In the genomic region with DNA sequence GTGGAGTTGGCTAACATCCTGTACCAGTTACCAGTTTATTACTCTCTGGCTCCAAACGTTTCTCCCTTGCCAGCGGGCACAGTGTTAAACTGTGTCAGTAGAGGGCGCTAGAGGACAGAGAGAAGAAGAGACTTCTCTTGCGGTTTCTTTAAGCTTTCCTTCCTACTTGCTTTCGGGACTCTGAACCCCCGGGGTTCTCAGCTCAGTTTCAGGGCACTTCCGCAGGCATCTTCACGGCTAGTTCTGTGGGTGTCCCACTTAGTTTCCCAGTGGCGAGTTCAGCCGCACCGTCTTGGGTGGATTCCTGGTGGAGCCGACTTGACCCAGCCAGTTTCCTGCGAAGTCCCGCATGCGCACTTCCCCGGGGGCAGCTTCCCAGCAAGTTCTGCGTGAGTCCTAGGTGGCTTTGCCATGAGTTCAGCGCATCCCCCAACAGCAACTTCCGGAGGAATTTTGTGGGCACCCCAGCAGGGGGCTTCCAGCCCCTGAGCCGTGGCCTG, we compare ENCODE assay signal across 1 cellular context.
TF ChIP-seq lines count a peak whose summit lies in the region.

No MANE protein-coding gene starts in this region.

TF ChIP-seq in A549, 52 proteins besides CTCF, POLR2A, EP300 and RAD21:
- TF ChIP-seq MAX (IDR thresholded peaks at IDR 0.05) (peak; percentile 37; the same call in 1 of the 2 replicates), SMC3 (IDR thresholded peaks at IDR 0.05) (peak; percentile 63), MAFK (IDR thresholded peaks at IDR 0.05; ENCODE audit: partially characterized antibody) (no peak), CEBPB (IDR thresholded peaks at IDR 0.05) (no peak), ZFP36 (IDR thresholded peaks at IDR 0.05; ENCODE audit: borderline replicate concordance, partially characterized antibody) (no peak)
